8 cellular contexts compared by ENCODE assay signal in genomic region chr12:108560321-108560721, GRCh38. TPM values are rescaled to one million over a fixed set of nuclear protein-coding genes. Genes with fewer than 3 reads are reported as not detected.
DNase-seq lines count a peak whose midpoint lies in the region; ATAC-seq and TF ChIP-seq lines count a peak whose summit lies in the region.

No MANE protein-coding gene starts in this region.

- no peaks in the 10 kb centered on the region for H3K9me3 ChIP-seq in IMR-90 (ENCODE audit: control insufficient read depth, insufficient read depth, low read length)
- H3K9me3 ChIP-seq in body of pancreas = no peaks in the 10 kb centered on the region

- H3K27ac ChIP-seq in IMR-90 (ENCODE audit: insufficient read depth, low read length) (peak overlapping the region; percentile 97), body of pancreas (peak overlapping the region in 3 of 4 donors; percentile 83 to 93 (median 92))

- no peak overlapping the region for H2BK20ac ChIP-seq in IMR-90 (ENCODE audit: low read depth, low read length)

- peaks cover 15 to 70% of the 10 kb centered on the region in 2 experiments for H3K79me1 ChIP-seq in IMR-90 (ENCODE audit: low read depth in 1 of 2, low read length in 2 of 2)

- H3K27me3 Mint-ChIP-seq in memory B cell = no peaks in the 10 kb centered on the region

- H3K4ac ChIP-seq in IMR-90 (ENCODE audit: low read depth, low read length) = peak overlapping the region; percentile 67

- H3K9me1 ChIP-seq in IMR-90 (ENCODE audit: insufficient read depth, low read length) = peaks cover 9% of the 10 kb centered on the region; the same call in 1 of the 2 replicates

- peak overlapping the region; percentile 89 for H2AK9ac ChIP-seq in IMR-90 (replicated peaks; ENCODE audit: low read depth, low read length, poor library complexity)

- H4K5ac ChIP-seq in IMR-90 (ENCODE audit: low read depth, low read length) = no peak overlapping the region; the same call in 1 of the 2 replicates

- TF ChIP-seq RAD21 in IMR-90 (IDR thresholded peaks at IDR 0.05; ENCODE audit: low read length) = no peak

- peak overlapping the region; percentile 100 for H3K27ac Mint-ChIP-seq in memory B cell

- H2AFZ ChIP-seq in IMR-90 (replicated peaks; ENCODE audit: low read length, poor library complexity) = peak overlapping the region; percentile 47

- H3K4me2 ChIP-seq in IMR-90 (ENCODE audit: low read depth, low read length) = peak overlapping the region; percentile 95

- TF ChIP-seq POLR2A in IMR-90 (IDR thresholded peaks at IDR 0.05; ENCODE audit: low read depth, low read length) (no peak), body of pancreas (IDR thresholded peaks at IDR 0.05) (no peak)

- H3K23ac ChIP-seq in IMR-90 (ENCODE audit: low read depth, low read length) = peak overlapping the region; percentile 57

- ATAC-seq in IMR-90 (ENCODE audit: low read depth) = no peak
- ATAC-seq in body of pancreas = no peak
- no peak for ATAC-seq in memory B cell (ENCODE audit: low read depth)
- ATAC-seq in GM19351 (IDR thresholded peaks at IDR 0.05; ENCODE audit: unreplicated experiment) = no peak
- no peak for ATAC-seq in HG03432 (IDR thresholded peaks at IDR 0.05; ENCODE audit: unreplicated experiment)
- no peak for ATAC-seq in GM21723 (IDR thresholded peaks at IDR 0.05; ENCODE audit: unreplicated experiment)

- H2BK120ac ChIP-seq in IMR-90 (ENCODE audit: low read depth, low read length) = no peak overlapping the region

- peak overlapping the region; percentile 76 to 80; a peak in 3 of 4 replicates for H4K8ac ChIP-seq in IMR-90 (ENCODE audit: low read depth in 2 of 2, low read length in 2 of 2)

- 0% methylated on average over 1 of the region's 12 CpGs; no CpG with 5 or more reads in 1 of the 2 experiments for WGBS in IMR-90 (ENCODE audit: extremely low coverage in 2 of 2, insufficient read length in 1 of 2), 2 experiments
- 1% methylated on average over 12 of the region's 12 CpGs for WGBS in body of pancreas, 2 donors

- H3K4me1 Mint-ChIP-seq in memory B cell = peaks cover 31% of the 10 kb centered on the region

- in situ Hi-C loops in IMR-90 (cut with MboI; ENCODE audit: low sequenced_read_pairs) = loop anchor here (5.0 to 10.0 kb wide), 2 partner anchors 394 to 532 kb away; partner anchors contain the start of gene ALKBH2

- no peak overlapping the region for H2BK15ac ChIP-seq in IMR-90 (ENCODE audit: low read depth, low read length)

- peaks cover 36% of the 10 kb centered on the region for H4K20me1 ChIP-seq in IMR-90 (ENCODE audit: insufficient read depth, low read length)

- CTCF ChIA-PET in AG04449 (lab: Yijun Ruan, JAX) (interaction anchor here (2.8 to 24.1 kb wide), 2 partner anchors 11 to 54 kb away, joined by 12 to 1115 read pairs; no protein-coding TSS in a partner anchor), IMR-90 (lab: Yijun Ruan, JAX) (no interaction called here)

- H3K27me3 ChIP-seq in IMR-90 (ENCODE audit: control insufficient read depth, insufficient read depth, low read length) (no peaks in the 10 kb centered on the region), body of pancreas (no peaks in the 10 kb centered on the region)

- peak overlapping the region; percentile 53; the same call in 1 of the 2 replicates for H2AK5ac ChIP-seq in IMR-90 (ENCODE audit: low read depth, low read length)

- peaks cover 11% of the 10 kb centered on the region for H3K36me3 ChIP-seq in IMR-90 (ENCODE audit: control insufficient read depth, insufficient read depth, low read length)
- H3K36me3 ChIP-seq in body of pancreas (replicated peaks in 1 of 2; ENCODE audit: insufficient read depth in 1 of 2, low read depth in 2 of 2) = no peaks in the 10 kb centered on the region

- peak overlapping the region; percentile 89; the same call in 1 of the 2 replicates for H3K56ac ChIP-seq in IMR-90 (ENCODE audit: extremely low read depth, insufficient read depth, low read length)

- DNase-seq in AG04449 (ENCODE audit: low read depth, low spot score) (no peak), IMR-90 (peak; percentile 64), body of pancreas (no peak), memory B cell (ENCODE audit: low spot score in 2 of 2) (no peak), NCI-H1105 treated with DMSO at 0.1 percent for 48 hours (lab: John Stamatoyannopoulos, UW) (no peak)

- TF ChIP-seq CTCF in AG04449 (IDR thresholded peaks at IDR 0.05; ENCODE audit: insufficient read depth, low read length, missing control alignments) (no peak), IMR-90 (conservative IDR thresholded peaks at IDR 0.05; ENCODE audit: low read depth, low read length) (no peak), body of pancreas (IDR thresholded peaks at IDR 0.05) (no peak)

- H2BK5ac ChIP-seq in IMR-90 (ENCODE audit: low read depth, low read length, poor library complexity, severe bottlenecking) = no peak overlapping the region

- H3K9ac ChIP-seq in IMR-90 (ENCODE audit: low read depth, low read length) = peak overlapping the region; percentile 99

- 0 out of 2 replicates have a peak overlapping the region, but pooled peaks have one; percentile 37 for H4K91ac ChIP-seq in IMR-90 (ENCODE audit: insufficient read depth, low read depth, low read length)

- peak overlapping the region; percentile 97 for H3K4me3 ChIP-seq in AG04449 (ENCODE audit: low read depth, low read length)
- peak overlapping the region; percentile 92 for H3K4me3 ChIP-seq in IMR-90 (ENCODE audit: insufficient read depth, low read depth, low read length)
- peak overlapping the region; percentile 93 to 95 for H3K4me3 ChIP-seq in body of pancreas

- intact Hi-C loops in IMR-90 (cut with micrococcal nuclease) (no loop called here), body of pancreas (cut with DNase I) (no loop called here)

- dilution Hi-C loops in IMR-90 (cut with HindIII; ENCODE audit: low sequenced_read_pairs, unreplicated experiment) = no loop called here

- TSS peak; percentile 17 for BruUV-seq in IMR-90 (replicated peaks; lab: Mats Ljungman, UMichigan)

- peaks cover 2% of the 10 kb centered on the region for H3K36me3 Mint-ChIP-seq in memory B cell

- H3K4me1 ChIP-seq in IMR-90 (ENCODE audit: control insufficient read depth, insufficient read depth, low read length) = no peaks in the 10 kb centered on the region
- H3K4me1 ChIP-seq in body of pancreas = peaks cover 41% of the 10 kb centered on the region

- H3K18ac ChIP-seq in IMR-90 (ENCODE audit: low read depth, low read length) = no peak overlapping the region

- POLR2A ChIA-PET in AG04449 (lab: Yijun Ruan, JAX) (interaction anchor here (0.5 kb wide), 1 partner anchor 81 kb away, joined by 5 read pairs; no protein-coding TSS in a partner anchor), IMR-90 (lab: Charles Lee; ENCODE audit: unreplicated experiment) (no interaction called here)

- no peaks in the 10 kb centered on the region for H3K9me3 Mint-ChIP-seq in memory B cell

- peak overlapping the region; percentile 35 for H3K14ac ChIP-seq in IMR-90 (replicated peaks; ENCODE audit: low read depth, low read length)

- H3K4me3 Mint-ChIP-seq in memory B cell = peak overlapping the region; percentile 100

TF ChIP-seq in IMR-90, 13 proteins besides CTCF, POLR2A, EP300 and RAD21:
- TF ChIP-seq BHLHE40 (IDR thresholded peaks at IDR 0.05; ENCODE audit: low read depth, low read length) (peak; percentile 44; the same call in 1 of the 2 replicates), ELK1 (IDR thresholded peaks at IDR 0.05; ENCODE audit: borderline replicate concordance, low read depth, low read length) (no peak), MAFK (IDR thresholded peaks at IDR 0.05; ENCODE audit: low read depth, low read length) (no peak), CHD1 (IDR thresholded peaks at IDR 0.05; ENCODE audit: low read depth, low read length) (no peak), CEBPB (IDR thresholded peaks at IDR 0.05; ENCODE audit: low read depth, low read length) (peak; percentile 85), RCOR1 (IDR thresholded peaks at IDR 0.05; ENCODE audit: insufficient replicate concordance, low read length) (no peak)

RNA-seq across cellular contexts. Expression of gene SART3, which starts 0.7 kb away (rescaled TPM):
- total RNA-seq in IMR-90 (2012; rRNA removed) (37.8 and 61.7 TPM in 2 replicates), body of pancreas (10 to 100 TPM; 20.2 to 38.6 TPM)
- polyA plus RNA-seq in IMR-90 (2012; rRNA removed) = 19.8 and 22.6 TPM in 2 replicates
- polyA plus RNA-seq in IMR-90 (2012; cell fraction: cytosol; rRNA removed) = 11.8 and 12.7 TPM in 2 replicates
- polyA plus RNA-seq in IMR-90 (2012; cell fraction: nucleus; rRNA removed; ENCODE audit: low replicate concordance) = 18.0 and 42.4 TPM in 2 replicates

RNA-seq across cellular contexts. Expression of gene ISCU, which starts 2.1 kb away (rescaled TPM):
- total RNA-seq in IMR-90 (2012; rRNA removed) (52.7 and 58.3 TPM in 2 replicates), body of pancreas (100 to 1,000 TPM in 1 of 2 donors, 10 to 100 TPM in 1; 82.7 to 160 TPM)
- 77.9 and 87.2 TPM in 2 replicates for polyA plus RNA-seq in IMR-90 (2012; rRNA removed)
- 38.1 and 73.2 TPM in 2 replicates for polyA plus RNA-seq in IMR-90 (2012; cell fraction: cytosol; rRNA removed)
- 37.4 and 201 TPM in 2 replicates for polyA plus RNA-seq in IMR-90 (2012; cell fraction: nucleus; rRNA removed; ENCODE audit: low replicate concordance)

RNA-seq across cellular contexts. Expression of gene TMEM119, which starts 37.6 kb away (rescaled TPM):
- total RNA-seq in IMR-90 (2012; rRNA removed) (6.7 and 8.1 TPM in 2 replicates), body of pancreas (1 to 10 TPM; 5.9 to 6.5 TPM)
- polyA plus RNA-seq in IMR-90 (2012; rRNA removed) = 8.4 and 9.2 TPM in 2 replicates
- polyA plus RNA-seq in IMR-90 (2012; cell fraction: cytosol; rRNA removed) = 9.3 and 21.4 TPM in 2 replicates
- 4.5 and 5.0 TPM in 2 replicates for polyA plus RNA-seq in IMR-90 (2012; cell fraction: nucleus; rRNA removed; ENCODE audit: low replicate concordance)

RNA-seq across cellular contexts. Expression of gene FICD, which starts 45.2 kb away (rescaled TPM):
- total RNA-seq in IMR-90 (2012; rRNA removed) = 10.8 and 11.3 TPM in 2 replicates
- 4.0 and 4.2 TPM in 2 replicates for polyA plus RNA-seq in IMR-90 (2012; rRNA removed)
- polyA plus RNA-seq in IMR-90 (2012; cell fraction: cytosol; rRNA removed) = 3.3 and 5.3 TPM in 2 replicates
- 1.4 and 2.6 TPM in 2 replicates for polyA plus RNA-seq in IMR-90 (2012; cell fraction: nucleus; rRNA removed; ENCODE audit: low replicate concordance)
- total RNA-seq in body of pancreas = 10 to 100 TPM; 10.9 to 11.9 TPM
